In genomic region chr15:60396964-60397771, GRCh38 we compare ENCODE assay signal across 9 cellular contexts. TPM values are rescaled to one million over a fixed set of nuclear protein-coding genes. Genes with fewer than 3 reads are reported as not detected.
A peak's percentile ranks its signal among the peaks of the same experiment; 100 is the strongest.
DNase-seq lines count a peak whose midpoint lies in the region; ATAC-seq and TF ChIP-seq lines count a peak whose summit lies in the region.
"Had no signal": no experiment of that assay in that cellular context is flagged by ENCODE, and none has a peak within 500 bp of the region (broad histone marks: within the 10 kb centered on the region; RNA-seq: fewer than 3 reads in every experiment).

No MANE protein-coding gene starts in this region.

- RAD21 ChIA-PET in HCT116 (lab: Charles Lee; ENCODE audit: low non-redundant PET in 1 of 2, low total read pairs in 2 of 2, uncharacterized antibody in 2 of 2, unreplicated experiment in 2 of 2): no interaction called here

- 1 to 8% (median 1%) methylated on average over 14 to 37 of the region's 37 CpGs for WGBS in stomach, 5 donors

- peak overlapping the region; percentile 83 for H3K4me3 Mint-ChIP-seq in activated CD4-positive, alpha-beta T cell treated with anti-CD3 and anti-CD28 coated beads for 36 hours
- peak overlapping the region; percentile 80 for H3K4me3 Mint-ChIP-seq in memory B cell

- peaks cover 42% of the 10 kb centered on the region for H3K4me1 Mint-ChIP-seq in activated CD4-positive, alpha-beta T cell treated with anti-CD3 and anti-CD28 coated beads for 36 hours
- peaks cover 31% of the 10 kb centered on the region for H3K4me1 Mint-ChIP-seq in memory B cell

- CTCF ChIA-PET in HCT116 (lab: Charles Lee): no interaction called here
- CTCF ChIA-PET in activated CD4-positive, alpha-beta T cell treated with anti-CD3 and anti-CD28 coated beads for 36 hours (lab: Charles Lee): no interaction called here

- no peak for TF ChIP-seq CTCF in HCT116 (IDR thresholded peaks at IDR 0.05 in 2 of 3, conservative IDR thresholded peaks at IDR 0.05 in 1 of 3; ENCODE audit: borderline replicate concordance in 1 of 3, insufficient read depth in 1 of 3, low read depth in 2 of 3, low read length in 2 of 3)
- TF ChIP-seq CTCF in MM.1S (IDR thresholded peaks at IDR 0.05; ENCODE audit: low read length): no peak
- no peak for TF ChIP-seq CTCF in dorsolateral prefrontal cortex (IDR thresholded peaks at IDR 0.05 in 54 of 56, conservative IDR thresholded peaks at IDR 0.05 in 2 of 56; ENCODE audit: low read depth in 1 of 56, partially characterized antibody in 56 of 56)
- TF ChIP-seq CTCF in stomach (IDR thresholded peaks at IDR 0.05): no peak

- H3K27me3 ChIP-seq in HCT116 (ENCODE audit: insufficient read depth, low read length) (no peaks in the 10 kb centered on the region), MM.1S (replicated peaks; ENCODE audit: insufficient read depth, low read length) (no peaks in the 10 kb centered on the region), dorsolateral prefrontal cortex (peaks cover 0 to 25% (median 0%) of the 10 kb centered on the region in 45 donors), stomach (peaks cover 0 to 5% (median 0%) of the 10 kb centered on the region in 3 donors)

- H3F3A ChIP-seq in MM.1S (ENCODE audit: insufficient read depth, low read length): peaks cover 8% of the 10 kb centered on the region; the same call in 1 of the 2 replicates

- BruUV-seq in HCT116 (replicated peaks; lab: Mats Ljungman, UMichigan): no TSS peak

- intact Hi-C loops in HCT116 (cut with micrococcal nuclease) (no loop called here), dorsolateral prefrontal cortex (cut with DNase I) (no loop called here), stomach (cut with DNase I; ENCODE audit: low total_unique reads) (no loop called here)
- intact Hi-C loops in activated CD4-positive, alpha-beta T cell treated with anti-CD3 and anti-CD28 coated beads for 36 hours (cut with DNase I, micrococcal nuclease): loop anchor here (1.0 to 10.0 kb wide), 5 partner anchors 82 to 478 kb away; partner anchors contain the start of gene ICE2 (in 1 of the 2)

- TF ChIP-seq RAD21 in HCT116 (IDR thresholded peaks at IDR 0.05; ENCODE audit: low read depth): no peak

- TF ChIP-seq EP300 in stomach (IDR thresholded peaks at IDR 0.05): no peak

- H3K4me1 ChIP-seq in HCT116 (ENCODE audit: control insufficient read depth in 1 of 2, insufficient read depth in 2 of 2, low read length in 2 of 2) (peaks cover 61 to 85% of the 10 kb centered on the region in 2 experiments), MM.1S (ENCODE audit: low read length) (peaks cover 7% of the 10 kb centered on the region), stomach (peaks cover 47 to 70% (median 57%) of the 10 kb centered on the region in 4 donors)

- peak; percentile 43 for ATAC-seq in HCT116
- peak; percentile 64 for ATAC-seq in activated CD4-positive, alpha-beta T cell treated with anti-CD3 and anti-CD28 coated beads for 36 hours
- ATAC-seq in memory B cell (ENCODE audit: low read depth): peak; percentile 54

- peak overlapping the region; percentile 84 for H3K27ac Mint-ChIP-seq in activated CD4-positive, alpha-beta T cell treated with anti-CD3 and anti-CD28 coated beads for 36 hours
- H3K27ac Mint-ChIP-seq in memory B cell: peak overlapping the region; percentile 95

- H3K9ac ChIP-seq in HCT116 (ENCODE audit: low read length) (peak overlapping the region; percentile 97), MM.1S (ENCODE audit: low read length) (peak overlapping the region; percentile 85)

- no peak for TF ChIP-seq POLR2A in HCT116 (IDR thresholded peaks at IDR 0.05; ENCODE audit: borderline replicate concordance, extremely low read depth, insufficient read depth, insufficient read length)
- no peak for TF ChIP-seq POLR2A in stomach (IDR thresholded peaks at IDR 0.05)

- peaks cover 48% of the 10 kb centered on the region for H3K79me2 ChIP-seq in HCT116 (ENCODE audit: insufficient read depth, low read length)
- peaks cover 54% of the 10 kb centered on the region for H3K79me2 ChIP-seq in MM.1S (ENCODE audit: low read length)

- H3K9me2 ChIP-seq in HCT116 (ENCODE audit: insufficient read depth): no peaks in the 10 kb centered on the region
- no peaks in the 10 kb centered on the region for H3K9me2 ChIP-seq in MM.1S (replicated peaks; ENCODE audit: insufficient read depth, low read length)

- no peaks in the 10 kb centered on the region for H3K9me3 Mint-ChIP-seq in activated CD4-positive, alpha-beta T cell treated with anti-CD3 and anti-CD28 coated beads for 36 hours (ENCODE audit: low read depth)
- no peaks in the 10 kb centered on the region for H3K9me3 Mint-ChIP-seq in memory B cell

- peaks cover 10% of the 10 kb centered on the region for H3K36me3 Mint-ChIP-seq in activated CD4-positive, alpha-beta T cell treated with anti-CD3 and anti-CD28 coated beads for 36 hours (ENCODE audit: low read depth)
- H3K36me3 Mint-ChIP-seq in memory B cell: peaks cover 9% of the 10 kb centered on the region

- H3K4me3 ChIP-seq in HCT116 (replicated peaks in 1 of 2; ENCODE audit: low read depth in 1 of 2, low read length in 2 of 2): peak overlapping the region; percentile 61 to 65
- H3K4me3 ChIP-seq in MM.1S (ENCODE audit: low read length): peak overlapping the region; percentile 90
- peak overlapping the region; percentile 26 to 77 (median 62) for H3K4me3 ChIP-seq in dorsolateral prefrontal cortex
- H3K4me3 ChIP-seq in stomach: peak overlapping the region; percentile 72 to 89 (median 80)

- H3K4me2 ChIP-seq in HCT116 (ENCODE audit: low read length): peak overlapping the region; percentile 92
- peak overlapping the region; percentile 54 for H3K4me2 ChIP-seq in MM.1S (ENCODE audit: low read depth, low read length)

- peak overlapping the region; percentile 96 for H3K27ac ChIP-seq in HCT116 (ENCODE audit: low read depth, low read length)
- H3K27ac ChIP-seq in MM.1S (ENCODE audit: low read length): peak overlapping the region; percentile 54; the same call in 1 of the 2 replicates
- H3K27ac ChIP-seq in dorsolateral prefrontal cortex: peak overlapping the region in 30 of 59 donors; percentile 6 to 89 (median 62)
- H3K27ac ChIP-seq in stomach: peak overlapping the region; percentile 97 to 99 (median 98)
- H3K27ac ChIP-seq: 22Rv1 had no signal

- peaks cover 2 to 33% of the 10 kb centered on the region in 2 experiments for H3K36me3 ChIP-seq in HCT116 (ENCODE audit: control insufficient read depth in 1 of 2, insufficient read depth in 2 of 2, low read length in 2 of 2)
- H3K36me3 ChIP-seq in MM.1S (replicated peaks; ENCODE audit: insufficient read depth, low read length): no peaks in the 10 kb centered on the region
- H3K36me3 ChIP-seq in stomach: peaks cover 0 to 16% (median 7%) of the 10 kb centered on the region in 4 donors

- H2AFZ ChIP-seq in HCT116 (ENCODE audit: low read depth, low read length, poor library complexity, severe bottlenecking) (no peak overlapping the region), MM.1S (ENCODE audit: low read length) (peak overlapping the region; percentile 67)

- POLR2A ChIA-PET in HCT116 (lab: Charles Lee): interaction anchor here (0.7 to 3.9 kb wide), 9 partner anchors 10 to 51 kb away, joined by 3 to 49 read pairs (median 4); no protein-coding TSS in a partner anchor
- POLR2A ChIA-PET in activated CD4-positive, alpha-beta T cell treated with anti-CD3 and anti-CD28 coated beads for 36 hours (lab: Charles Lee): no interaction called here

- no peaks in the 10 kb centered on the region for H4K20me1 ChIP-seq in HCT116 (ENCODE audit: insufficient read depth)
- H4K20me1 ChIP-seq in MM.1S (ENCODE audit: insufficient read depth, low read length): no peaks in the 10 kb centered on the region

- DNase-seq in DMS153 (lab: John Stamatoyannopoulos, UW) (peak; percentile 4), DMS153 treated with DMSO at 0.1 percent for 48 hours (lab: John Stamatoyannopoulos, UW; ENCODE audit: unreplicated experiment) (no peak), HCT116 (ENCODE audit: low read depth, low spot score) (no peak), MM.1S (peak; percentile 77), dorsolateral prefrontal cortex (no peak), memory B cell (ENCODE audit: low spot score in 2 of 2) (peak; percentile 31 to 39), stomach (peak; percentile 66)
- DNase-seq in activated CD4-positive, alpha-beta T cell treated with anti-CD3 and anti-CD28 coated beads for 36 hours: peak; percentile 76

- H3K27me3 Mint-ChIP-seq in activated CD4-positive, alpha-beta T cell treated with anti-CD3 and anti-CD28 coated beads for 36 hours: peaks cover 4% of the 10 kb centered on the region
- no peaks in the 10 kb centered on the region for H3K27me3 Mint-ChIP-seq in memory B cell

- H3K9me3 ChIP-seq in HCT116 (ENCODE audit: control insufficient read depth in 1 of 2, insufficient read depth in 1 of 2, low read depth in 1 of 2, low read length in 2 of 2): no peaks in the 10 kb centered on the region
- no peaks in the 10 kb centered on the region for H3K9me3 ChIP-seq in MM.1S (replicated peaks; ENCODE audit: insufficient read depth, low read length)
- H3K9me3 ChIP-seq in stomach: no peaks in the 10 kb centered on the region

TF ChIP-seq in HCT116, 20 proteins besides CTCF, POLR2A, EP300 and RAD21:
- TF ChIP-seq FOSL1 (IDR thresholded peaks at IDR 0.05; ENCODE audit: low read depth) (no peak), POLR2AphosphoS5 (IDR thresholded peaks at IDR 0.05; ENCODE audit: low read depth, low read length) (peak; percentile 46)

RNA-seq across cellular contexts. Expression of gene ANXA2, which starts 0.6 kb away (rescaled TPM):
- 1,298 TPM for total RNA-seq in HCT116 (2021; ENCODE audit: unreplicated experiment)
- 1,797 and 1,965 TPM in 2 replicates for polyA plus RNA-seq in HCT116 (2012)
- total RNA-seq in activated CD4-positive, alpha-beta T cell treated with anti-CD3 and anti-CD28 coated beads for 36 hours: 10 to 100 TPM; 65.9 to 80.2 TPM
- 10 to 100 TPM; 10.1 to 90.4 (median 28.3) TPM for total RNA-seq in dorsolateral prefrontal cortex
- total RNA-seq in stomach: 1,000 to 10,000 TPM in 1 of 5 donors, 100 to 1,000 TPM in 4; 292 to 1,332 (median 460) TPM
- polyA plus RNA-seq in stomach: 100 to 1,000 TPM; 600 to 928 (median 774) TPM

Comparison
In these comparisons a context has a peak if more than half of its experiments do, and no peak if none do; other contexts are left out.
1. DNase-seq: peak in DMS153 (single experiment), MM.1S (single experiment), activated CD4-positive, alpha-beta T cell treated with anti-CD3 and anti-CD28 coated beads for 36 hours (single experiment), memory B cell (2 of 2) and stomach (single experiment); none in DMS153 treated with DMSO at 0.1 percent for 48 hours (single experiment), HCT116 (single experiment) and dorsolateral prefrontal cortex (0 of 10).
2. intact Hi-C loops: an anchor here in activated CD4-positive, alpha-beta T cell treated with anti-CD3 and anti-CD28 coated beads for 36 hours (1.0 to 10.0 kb wide); none called in HCT116, dorsolateral prefrontal cortex and stomach.
3. Peak in every context shown above with its lines, with median percentiles within 50 percentile points of each other: ATAC-seq, H3K27ac ChIP-seq and H3K4me3 ChIP-seq.